Comparison of ENCODE assay signal across 1 cellular context in genomic region chr20:48781634-48782033, GRCh38.
TF ChIP-seq lines count a peak whose summit lies in the region.

No MANE protein-coding gene starts in this region.

TF ChIP-seq in K562, 482 proteins besides CTCF, POLR2A, EP300 and RAD21 (continued from another document):
- TF ChIP-seq, protein P1, sequence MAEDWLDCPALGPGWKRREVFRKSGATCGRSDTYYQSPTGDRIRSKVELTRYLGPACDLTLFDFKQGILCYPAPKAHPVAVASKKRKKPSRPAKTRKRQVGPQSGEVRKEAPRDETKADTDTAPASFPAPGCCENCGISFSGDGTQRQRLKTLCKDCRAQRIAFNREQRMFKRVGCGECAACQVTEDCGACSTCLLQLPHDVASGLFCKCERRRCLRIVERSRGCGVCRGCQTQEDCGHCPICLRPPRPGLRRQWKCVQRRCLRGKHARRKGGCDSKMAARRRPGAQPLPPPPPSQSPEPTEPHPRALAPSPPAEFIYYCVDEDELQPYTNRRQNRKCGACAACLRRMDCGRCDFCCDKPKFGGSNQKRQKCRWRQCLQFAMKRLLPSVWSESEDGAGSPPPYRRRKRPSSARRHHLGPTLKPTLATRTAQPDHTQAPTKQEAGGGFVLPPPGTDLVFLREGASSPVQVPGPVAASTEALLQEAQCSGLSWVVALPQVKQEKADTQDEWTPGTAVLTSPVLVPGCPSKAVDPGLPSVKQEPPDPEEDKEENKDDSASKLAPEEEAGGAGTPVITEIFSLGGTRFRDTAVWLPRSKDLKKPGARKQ (CRISPR knock-in tag; IDR thresholded peaks at IDR 0.05) = no peak
- no peak for TF ChIP-seq ZNF764 (CRISPR knock-in tag; IDR thresholded peaks at IDR 0.05; ENCODE audit: low read depth)
- no peak for TF ChIP-seq E2F8 (IDR thresholded peaks at IDR 0.05; ENCODE audit: low read depth, partially characterized antibody)
- TF ChIP-seq, protein P2, sequence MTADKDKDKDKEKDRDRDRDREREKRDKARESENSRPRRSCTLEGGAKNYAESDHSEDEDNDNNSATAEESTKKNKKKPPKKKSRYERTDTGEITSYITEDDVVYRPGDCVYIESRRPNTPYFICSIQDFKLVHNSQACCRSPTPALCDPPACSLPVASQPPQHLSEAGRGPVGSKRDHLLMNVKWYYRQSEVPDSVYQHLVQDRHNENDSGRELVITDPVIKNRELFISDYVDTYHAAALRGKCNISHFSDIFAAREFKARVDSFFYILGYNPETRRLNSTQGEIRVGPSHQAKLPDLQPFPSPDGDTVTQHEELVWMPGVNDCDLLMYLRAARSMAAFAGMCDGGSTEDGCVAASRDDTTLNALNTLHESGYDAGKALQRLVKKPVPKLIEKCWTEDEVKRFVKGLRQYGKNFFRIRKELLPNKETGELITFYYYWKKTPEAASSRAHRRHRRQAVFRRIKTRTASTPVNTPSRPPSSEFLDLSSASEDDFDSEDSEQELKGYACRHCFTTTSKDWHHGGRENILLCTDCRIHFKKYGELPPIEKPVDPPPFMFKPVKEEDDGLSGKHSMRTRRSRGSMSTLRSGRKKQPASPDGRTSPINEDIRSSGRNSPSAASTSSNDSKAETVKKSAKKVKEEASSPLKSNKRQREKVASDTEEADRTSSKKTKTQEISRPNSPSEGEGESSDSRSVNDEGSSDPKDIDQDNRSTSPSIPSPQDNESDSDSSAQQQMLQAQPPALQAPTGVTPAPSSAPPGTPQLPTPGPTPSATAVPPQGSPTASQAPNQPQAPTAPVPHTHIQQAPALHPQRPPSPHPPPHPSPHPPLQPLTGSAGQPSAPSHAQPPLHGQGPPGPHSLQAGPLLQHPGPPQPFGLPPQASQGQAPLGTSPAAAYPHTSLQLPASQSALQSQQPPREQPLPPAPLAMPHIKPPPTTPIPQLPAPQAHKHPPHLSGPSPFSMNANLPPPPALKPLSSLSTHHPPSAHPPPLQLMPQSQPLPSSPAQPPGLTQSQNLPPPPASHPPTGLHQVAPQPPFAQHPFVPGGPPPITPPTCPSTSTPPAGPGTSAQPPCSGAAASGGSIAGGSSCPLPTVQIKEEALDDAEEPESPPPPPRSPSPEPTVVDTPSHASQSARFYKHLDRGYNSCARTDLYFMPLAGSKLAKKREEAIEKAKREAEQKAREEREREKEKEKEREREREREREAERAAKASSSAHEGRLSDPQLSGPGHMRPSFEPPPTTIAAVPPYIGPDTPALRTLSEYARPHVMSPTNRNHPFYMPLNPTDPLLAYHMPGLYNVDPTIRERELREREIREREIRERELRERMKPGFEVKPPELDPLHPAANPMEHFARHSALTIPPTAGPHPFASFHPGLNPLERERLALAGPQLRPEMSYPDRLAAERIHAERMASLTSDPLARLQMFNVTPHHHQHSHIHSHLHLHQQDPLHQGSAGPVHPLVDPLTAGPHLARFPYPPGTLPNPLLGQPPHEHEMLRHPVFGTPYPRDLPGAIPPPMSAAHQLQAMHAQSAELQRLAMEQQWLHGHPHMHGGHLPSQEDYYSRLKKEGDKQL (CRISPR knock-in tag; IDR thresholded peaks at IDR 0.05; ENCODE audit: borderline replicate concordance) = no peak
- no peak for TF ChIP-seq SRSF7 (optimal IDR thresholded peaks at IDR 0.05; ENCODE audit: low read depth, low read length)
- no peak for TF ChIP-seq JUND (IDR thresholded peaks at IDR 0.05; ENCODE audit: borderline replicate concordance, low read depth, low read length)
- no peak for TF ChIP-seq JUND (tag; IDR thresholded peaks at IDR 0.05; ENCODE audit: borderline replicate concordance, low read depth, low read length)
- no peak for TF ChIP-seq HMG20B (CRISPR knock-in tag; IDR thresholded peaks at IDR 0.05)
- no peak for TF ChIP-seq RBM17 (IDR thresholded peaks at IDR 0.05; ENCODE audit: borderline replicate concordance, low read depth, low read length)
- no peak for TF ChIP-seq DNMT1 (IDR thresholded peaks at IDR 0.05)
- TF ChIP-seq GATA2 (CRISPR knock-in tag; IDR thresholded peaks at IDR 0.05) = no peak
TF ChIP-seq in K562: peak in this region for 0.
